In the genomic region with DNA sequence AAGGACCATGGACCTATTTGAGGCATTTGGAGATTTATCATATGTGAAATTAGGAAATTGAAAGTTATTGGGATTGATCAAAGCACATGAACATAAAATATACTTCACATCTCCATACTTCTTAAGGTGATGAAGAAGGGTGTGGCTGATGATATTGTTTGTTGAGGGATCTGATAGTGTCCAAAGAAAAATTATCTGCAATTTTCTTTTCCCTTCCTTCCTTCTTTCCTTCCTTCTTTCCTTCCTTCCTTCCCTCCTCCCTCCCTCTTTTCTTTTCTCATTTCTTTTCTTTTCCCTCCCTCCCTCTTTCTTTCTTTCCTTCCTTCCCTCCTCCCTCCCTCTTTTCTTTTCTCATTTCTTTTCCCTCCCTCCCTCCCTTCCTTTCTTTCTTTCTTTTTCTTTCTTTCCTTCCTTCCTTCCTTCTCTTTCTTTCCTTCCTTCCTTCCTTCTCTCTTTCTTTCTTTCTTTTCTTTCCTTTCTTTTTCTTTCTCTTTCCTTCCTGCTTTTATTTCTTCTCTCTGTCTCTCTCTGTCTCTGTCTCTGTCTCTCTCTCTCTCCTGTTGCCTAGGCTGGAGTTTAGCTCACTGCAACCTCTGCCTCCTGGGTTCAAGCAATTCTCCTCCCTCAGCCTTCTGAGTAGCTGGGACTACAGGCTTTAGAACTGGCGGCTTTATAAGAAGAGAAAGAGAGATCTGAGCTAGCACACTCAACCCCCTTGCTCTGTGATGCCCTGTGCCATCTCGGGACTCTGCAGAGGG, we compare ENCODE assay signal across 16 cellular contexts.
"Had no signal": no experiment of that assay in that cellular context is flagged by ENCODE, and none has a peak within 500 bp of the region (broad histone marks: within the 10 kb centered on the region; RNA-seq: fewer than 3 reads in every experiment).

No MANE protein-coding gene starts in this region.

- H3K27me3 ChIP-seq: adrenal gland, colonic mucosa, thyroid gland had no signal

- H3K27ac ChIP-seq: adrenal gland, colonic mucosa, thyroid gland had no signal

- DNase-seq: activated CD4-positive, alpha-beta memory T cell treated with anti-CD3 and anti-CD28 coated beads, Interleukin-2, amount 10 ng/mL, durations not matched to agents 7 days and 5 days; activated CD4-positive, alpha-beta T cell treated with anti-CD3 and anti-CD28 coated beads for 36 hours; activated effector memory CD4-positive, alpha-beta T cell treated with Interleukin-2 at 50 U/mL for 16 hours; activated naive CD4-positive, alpha-beta T cell treated with anti-CD3 and anti-CD28 coated beads, Interleukin-2, amount 50 U/mL, for 16 hours; activated T-cell treated with anti-CD3 and anti-CD28 coated beads, Interleukin-2, amount 50 U/mL, for 24 hours; adrenal gland; caudate nucleus; colonic mucosa; effector CD4-positive, alpha-beta T cell; foreskin melanocyte; occipital lobe; T-helper 2 cell; thyroid gland had no signal

- H3K36me3 ChIP-seq: adrenal gland, colonic mucosa, thyroid gland had no signal

- ATAC-seq: activated CD4-positive, alpha-beta T cell treated with anti-CD3 and anti-CD28 coated beads for 36 hours; stimulated activated effector memory CD8-positive, alpha-beta T cell treated with anti-CD3 and anti-CD28 coated beads, Interleukin-12 subunit alpha, Interleukin-12 subunit beta, amount 100 ng/mL, for 72 hours had no signal

- H3K4me1 ChIP-seq: adrenal gland, colonic mucosa, thyroid gland had no signal

- H3K4me3 Mint-ChIP-seq: activated CD4-positive, alpha-beta memory T cell treated with anti-CD3 and anti-CD28 coated beads, Interleukin-2, amount 10 ng/mL, durations not matched to agents 7 days and 5 days; activated CD4-positive, alpha-beta T cell treated with anti-CD3 and anti-CD28 coated beads for 36 hours; activated T-cell treated with anti-CD3 and anti-CD28 coated beads, Interleukin-2, amount 50 U/mL, for 24 hours; nephron; stimulated activated effector memory CD8-positive, alpha-beta T cell treated with anti-CD3 and anti-CD28 coated beads, Interleukin-12 subunit alpha, Interleukin-12 subunit beta, amount 100 ng/mL, for 72 hours had no signal

- H3K36me3 Mint-ChIP-seq: stimulated activated effector memory CD8-positive, alpha-beta T cell treated with anti-CD3 and anti-CD28 coated beads, Interleukin-12 subunit alpha, Interleukin-12 subunit beta, amount 100 ng/mL, for 72 hours had no signal

- H3K9me3 ChIP-seq: adrenal gland, colonic mucosa, thyroid gland had no signal

- H3K27ac Mint-ChIP-seq: activated CD4-positive, alpha-beta memory T cell treated with anti-CD3 and anti-CD28 coated beads, Interleukin-2, amount 10 ng/mL, durations not matched to agents 7 days and 5 days; activated CD4-positive, alpha-beta T cell treated with anti-CD3 and anti-CD28 coated beads for 36 hours; activated T-cell treated with anti-CD3 and anti-CD28 coated beads, Interleukin-2, amount 50 U/mL, for 24 hours; stimulated activated effector memory CD8-positive, alpha-beta T cell treated with anti-CD3 and anti-CD28 coated beads, Interleukin-12 subunit alpha, Interleukin-12 subunit beta, amount 100 ng/mL, for 72 hours had no signal

- H3K4me3 ChIP-seq: adrenal gland, colonic mucosa, thyroid gland had no signal

- FAIRE-seq: urothelium cell line had no signal
